ENCODE assay signal across 22 cellular contexts in genomic region chr1:167263344-167263743, GRCh38.
"Had no signal": no experiment of that assay in that cellular context is flagged by ENCODE, and none has a peak within 500 bp of the region (broad histone marks: within the 10 kb centered on the region; RNA-seq: fewer than 3 reads in every experiment).

No MANE protein-coding gene starts in this region.

- H3K36me3 ChIP-seq: right lobe of liver, stomach, thoracic aorta had no signal

- ATAC-seq: left ventricle myocardium superior; natural killer cell treated with Interleukin-12 subunit alpha and Interleukin-12 subunit beta and Interleukin-15 and Interleukin-18, amount 100 ng/mL, for 72 hours; psoas muscle had no signal

- H3K27ac ChIP-seq: hepatocyte, psoas muscle, right lobe of liver, stomach, thoracic aorta had no signal

- H3K4me3 ChIP-seq: dorsolateral prefrontal cortex, hepatocyte, lung, psoas muscle, right lobe of liver, stomach, thoracic aorta had no signal

- H2AFZ ChIP-seq: hepatocyte had no signal

- H3K27me3 ChIP-seq: dorsolateral prefrontal cortex, hepatocyte, right lobe of liver, stomach had no signal

- DNase-seq: cortex of kidney; dorsolateral prefrontal cortex; effector CD8-positive, alpha-beta T cell; foreskin melanocyte; head of caudate nucleus; left colon; left ventricle myocardium superior; mesenchymal stem cell; midbrain; psoas muscle; retina; right lobe of liver; stimulated activated CD4-positive, alpha-beta T cell treated with anti-CD3 and anti-CD28 coated beads, Interleukin-15, amount 100 ng/mL, for 24 hours; stimulated activated CD4-positive, alpha-beta T cell treated with anti-CD3 and anti-CD28 coated beads, Interleukin-1b, Interleukin-23, amount 100 ng/mL, for 48 hours; stimulated activated CD4-positive, alpha-beta T cell treated with anti-CD3 and anti-CD28 coated beads, Interleukin-4, amount 100 ng/mL, for 4 hours; stomach; substantia nigra; trophoblast cell had no signal

- H3K4me2 ChIP-seq: hepatocyte had no signal

- H3K9me3 ChIP-seq: psoas muscle, right lobe of liver, stomach, thoracic aorta had no signal
